ENCODE assay signal across 1 cellular context in the genomic region with DNA sequence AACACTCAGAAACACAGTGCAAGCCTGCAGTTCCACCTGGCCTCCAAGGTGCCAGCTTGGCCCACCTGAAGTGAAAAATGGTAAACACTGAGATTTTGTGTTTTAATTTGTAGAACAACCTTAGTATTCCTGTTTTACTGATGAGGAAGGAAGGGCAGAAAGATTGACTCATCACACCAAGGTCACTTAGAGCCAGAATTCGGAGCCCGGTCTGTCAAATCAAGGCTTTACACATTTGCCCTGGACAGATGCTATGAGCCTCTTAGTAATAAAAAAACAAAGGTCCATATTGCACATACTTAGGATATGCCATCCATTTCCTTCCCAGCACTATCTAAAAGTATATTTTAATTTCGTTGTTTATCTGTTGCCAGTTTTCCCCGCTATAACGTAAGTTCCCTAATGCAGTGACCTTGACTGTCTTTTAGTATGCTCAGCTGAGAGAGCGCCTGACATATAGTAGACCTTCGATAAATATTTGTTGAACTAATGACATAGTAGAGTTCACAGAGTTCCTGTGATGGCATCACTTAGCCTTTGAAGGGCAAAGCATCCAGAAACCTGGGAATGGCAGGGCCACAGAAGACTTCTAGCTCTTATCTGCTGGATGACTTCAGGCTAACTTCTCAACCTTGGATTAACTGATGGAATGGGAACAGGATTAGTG.
TF ChIP-seq lines count a peak whose summit lies in the region.

No MANE protein-coding gene starts in this region.

TF ChIP-seq in GM23338, 12 proteins besides CTCF, POLR2A, EP300 and RAD21:
- TF ChIP-seq JUNB (IDR thresholded peaks at IDR 0.05; ENCODE audit: unreplicated experiment): no peak
- TF ChIP-seq ZNF114 (CRISPR knock-in tag; IDR thresholded peaks at IDR 0.05): no peak
- TF ChIP-seq CREB1 (CRISPR knock-in tag; IDR thresholded peaks at IDR 0.05; ENCODE audit: low read depth): no peak
- TF ChIP-seq POLR2AphosphoS5 (IDR thresholded peaks at IDR 0.05; ENCODE audit: low read depth): no peak
- TF ChIP-seq, protein P1, sequence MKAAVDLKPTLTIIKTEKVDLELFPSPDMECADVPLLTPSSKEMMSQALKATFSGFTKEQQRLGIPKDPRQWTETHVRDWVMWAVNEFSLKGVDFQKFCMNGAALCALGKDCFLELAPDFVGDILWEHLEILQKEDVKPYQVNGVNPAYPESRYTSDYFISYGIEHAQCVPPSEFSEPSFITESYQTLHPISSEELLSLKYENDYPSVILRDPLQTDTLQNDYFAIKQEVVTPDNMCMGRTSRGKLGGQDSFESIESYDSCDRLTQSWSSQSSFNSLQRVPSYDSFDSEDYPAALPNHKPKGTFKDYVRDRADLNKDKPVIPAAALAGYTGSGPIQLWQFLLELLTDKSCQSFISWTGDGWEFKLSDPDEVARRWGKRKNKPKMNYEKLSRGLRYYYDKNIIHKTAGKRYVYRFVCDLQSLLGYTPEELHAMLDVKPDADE (IDR thresholded peaks at IDR 0.05): no peak
- TF ChIP-seq, protein P2, sequence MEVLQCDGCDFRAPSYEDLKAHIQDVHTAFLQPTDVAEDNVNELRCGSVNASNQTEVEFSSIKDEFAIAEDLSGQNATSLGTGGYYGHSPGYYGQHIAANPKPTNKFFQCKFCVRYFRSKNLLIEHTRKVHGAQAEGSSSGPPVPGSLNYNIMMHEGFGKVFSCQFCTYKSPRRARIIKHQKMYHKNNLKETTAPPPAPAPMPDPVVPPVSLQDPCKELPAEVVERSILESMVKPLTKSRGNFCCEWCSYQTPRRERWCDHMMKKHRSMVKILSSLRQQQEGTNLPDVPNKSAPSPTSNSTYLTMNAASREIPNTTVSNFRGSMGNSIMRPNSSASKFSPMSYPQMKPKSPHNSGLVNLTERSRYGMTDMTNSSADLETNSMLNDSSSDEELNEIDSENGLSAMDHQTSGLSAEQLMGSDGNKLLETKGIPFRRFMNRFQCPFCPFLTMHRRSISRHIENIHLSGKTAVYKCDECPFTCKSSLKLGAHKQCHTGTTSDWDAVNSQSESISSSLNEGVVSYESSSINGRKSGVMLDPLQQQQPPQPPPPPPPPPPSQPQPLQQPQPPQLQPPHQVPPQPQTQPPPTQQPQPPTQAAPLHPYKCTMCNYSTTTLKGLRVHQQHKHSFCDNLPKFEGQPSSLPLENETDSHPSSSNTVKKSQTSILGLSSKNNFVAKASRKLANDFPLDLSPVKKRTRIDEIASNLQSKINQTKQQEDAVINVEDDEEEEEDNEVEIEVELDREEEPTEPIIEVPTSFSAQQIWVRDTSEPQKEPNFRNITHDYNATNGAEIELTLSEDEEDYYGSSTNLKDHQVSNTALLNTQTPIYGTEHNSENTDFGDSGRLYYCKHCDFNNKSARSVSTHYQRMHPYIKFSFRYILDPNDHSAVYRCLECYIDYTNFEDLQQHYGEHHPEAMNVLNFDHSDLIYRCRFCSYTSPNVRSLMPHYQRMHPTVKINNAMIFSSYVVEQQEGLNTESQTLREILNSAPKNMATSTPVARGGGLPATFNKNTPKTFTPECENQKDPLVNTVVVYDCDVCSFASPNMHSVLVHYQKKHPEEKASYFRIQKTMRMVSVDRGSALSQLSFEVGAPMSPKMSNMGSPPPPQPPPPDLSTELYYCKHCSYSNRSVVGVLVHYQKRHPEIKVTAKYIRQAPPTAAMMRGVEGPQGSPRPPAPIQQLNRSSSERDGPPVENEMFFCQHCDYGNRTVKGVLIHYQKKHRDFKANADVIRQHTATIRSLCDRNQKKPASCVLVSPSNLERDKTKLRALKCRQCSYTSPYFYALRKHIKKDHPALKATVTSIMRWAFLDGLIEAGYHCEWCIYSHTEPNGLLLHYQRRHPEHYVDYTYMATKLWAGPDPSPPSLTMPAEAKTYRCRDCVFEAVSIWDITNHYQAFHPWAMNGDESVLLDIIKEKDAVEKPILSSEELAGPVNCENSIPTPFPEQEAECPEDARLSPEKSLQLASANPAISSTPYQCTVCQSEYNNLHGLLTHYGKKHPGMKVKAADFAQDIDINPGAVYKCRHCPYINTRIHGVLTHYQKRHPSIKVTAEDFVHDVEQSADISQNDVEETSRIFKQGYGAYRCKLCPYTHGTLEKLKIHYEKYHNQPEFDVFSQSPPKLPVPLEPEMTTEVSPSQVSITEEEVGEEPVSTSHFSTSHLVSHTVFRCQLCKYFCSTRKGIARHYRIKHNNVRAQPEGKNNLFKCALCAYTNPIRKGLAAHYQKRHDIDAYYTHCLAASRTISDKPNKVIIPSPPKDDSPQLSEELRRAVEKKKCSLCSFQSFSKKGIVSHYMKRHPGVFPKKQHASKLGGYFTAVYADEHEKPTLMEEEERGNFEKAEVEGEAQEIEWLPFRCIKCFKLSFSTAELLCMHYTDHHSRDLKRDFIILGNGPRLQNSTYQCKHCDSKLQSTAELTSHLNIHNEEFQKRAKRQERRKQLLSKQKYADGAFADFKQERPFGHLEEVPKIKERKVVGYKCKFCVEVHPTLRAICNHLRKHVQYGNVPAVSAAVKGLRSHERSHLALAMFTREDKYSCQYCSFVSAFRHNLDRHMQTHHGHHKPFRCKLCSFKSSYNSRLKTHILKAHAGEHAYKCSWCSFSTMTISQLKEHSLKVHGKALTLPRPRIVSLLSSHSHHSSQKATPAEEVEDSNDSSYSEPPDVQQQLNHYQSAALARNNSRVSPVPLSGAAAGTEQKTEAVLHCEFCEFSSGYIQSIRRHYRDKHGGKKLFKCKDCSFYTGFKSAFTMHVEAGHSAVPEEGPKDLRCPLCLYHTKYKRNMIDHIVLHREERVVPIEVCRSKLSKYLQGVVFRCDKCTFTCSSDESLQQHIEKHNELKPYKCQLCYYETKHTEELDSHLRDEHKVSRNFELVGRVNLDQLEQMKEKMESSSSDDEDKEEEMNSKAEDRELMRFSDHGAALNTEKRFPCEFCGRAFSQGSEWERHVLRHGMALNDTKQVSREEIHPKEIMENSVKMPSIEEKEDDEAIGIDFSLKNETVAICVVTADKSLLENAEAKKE (CRISPR knock-in tag; IDR thresholded peaks at IDR 0.05): no peak
- TF ChIP-seq STAT1 (IDR thresholded peaks at IDR 0.05; ENCODE audit: unreplicated experiment): no peak
- TF ChIP-seq, protein P3, sequence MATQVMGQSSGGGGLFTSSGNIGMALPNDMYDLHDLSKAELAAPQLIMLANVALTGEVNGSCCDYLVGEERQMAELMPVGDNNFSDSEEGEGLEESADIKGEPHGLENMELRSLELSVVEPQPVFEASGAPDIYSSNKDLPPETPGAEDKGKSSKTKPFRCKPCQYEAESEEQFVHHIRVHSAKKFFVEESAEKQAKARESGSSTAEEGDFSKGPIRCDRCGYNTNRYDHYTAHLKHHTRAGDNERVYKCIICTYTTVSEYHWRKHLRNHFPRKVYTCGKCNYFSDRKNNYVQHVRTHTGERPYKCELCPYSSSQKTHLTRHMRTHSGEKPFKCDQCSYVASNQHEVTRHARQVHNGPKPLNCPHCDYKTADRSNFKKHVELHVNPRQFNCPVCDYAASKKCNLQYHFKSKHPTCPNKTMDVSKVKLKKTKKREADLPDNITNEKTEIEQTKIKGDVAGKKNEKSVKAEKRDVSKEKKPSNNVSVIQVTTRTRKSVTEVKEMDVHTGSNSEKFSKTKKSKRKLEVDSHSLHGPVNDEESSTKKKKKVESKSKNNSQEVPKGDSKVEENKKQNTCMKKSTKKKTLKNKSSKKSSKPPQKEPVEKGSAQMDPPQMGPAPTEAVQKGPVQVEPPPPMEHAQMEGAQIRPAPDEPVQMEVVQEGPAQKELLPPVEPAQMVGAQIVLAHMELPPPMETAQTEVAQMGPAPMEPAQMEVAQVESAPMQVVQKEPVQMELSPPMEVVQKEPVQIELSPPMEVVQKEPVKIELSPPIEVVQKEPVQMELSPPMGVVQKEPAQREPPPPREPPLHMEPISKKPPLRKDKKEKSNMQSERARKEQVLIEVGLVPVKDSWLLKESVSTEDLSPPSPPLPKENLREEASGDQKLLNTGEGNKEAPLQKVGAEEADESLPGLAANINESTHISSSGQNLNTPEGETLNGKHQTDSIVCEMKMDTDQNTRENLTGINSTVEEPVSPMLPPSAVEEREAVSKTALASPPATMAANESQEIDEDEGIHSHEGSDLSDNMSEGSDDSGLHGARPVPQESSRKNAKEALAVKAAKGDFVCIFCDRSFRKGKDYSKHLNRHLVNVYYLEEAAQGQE (IDR thresholded peaks at IDR 0.05; ENCODE audit: unreplicated experiment): no peak
- no peak for TF ChIP-seq ZNF331 (CRISPR knock-in tag; IDR thresholded peaks at IDR 0.05; ENCODE audit: low read depth)
- no peak for TF ChIP-seq NANOG (IDR thresholded peaks at IDR 0.05; ENCODE audit: borderline replicate concordance)
- no peak for TF ChIP-seq EZH2 (IDR thresholded peaks at IDR 0.05; ENCODE audit: low read depth, unreplicated experiment)
- TF ChIP-seq EZH2phosphoT487 (IDR thresholded peaks at IDR 0.05; ENCODE audit: unreplicated experiment): no peak
